In the genomic region with DNA sequence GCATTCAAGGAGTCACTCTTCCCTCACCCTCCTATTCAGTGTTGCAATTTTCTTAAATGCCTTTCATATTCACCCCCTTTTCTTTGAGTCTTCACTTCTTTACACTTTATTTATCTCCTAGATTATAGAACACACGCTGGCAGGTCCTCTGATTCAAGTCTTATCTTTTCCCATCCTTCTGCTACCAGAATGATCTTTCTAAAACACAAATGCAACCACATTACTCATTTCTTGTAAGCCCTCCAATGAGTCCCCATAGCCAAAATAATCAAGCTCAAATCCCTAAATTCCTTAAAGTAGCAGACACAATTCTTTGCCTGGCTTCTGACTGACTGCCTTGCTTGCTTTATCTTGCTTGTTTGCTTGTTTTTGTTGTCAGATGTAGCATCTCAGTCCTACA, we compare ENCODE assay signal across 18 cellular contexts.
"Had no signal": no experiment of that assay in that cellular context is flagged by ENCODE, and none has a peak within 500 bp of the region (broad histone marks: within the 10 kb centered on the region; RNA-seq: fewer than 3 reads in every experiment).

No MANE protein-coding gene starts in this region.

- ATAC-seq: effector memory CD8-positive, alpha-beta T cell; left ventricle myocardium superior; naive thymus-derived CD8-positive, alpha-beta T cell; pancreas had no signal

- H3K36me3 ChIP-seq: breast epithelium, pancreas, sigmoid colon, tibial nerve, vagina had no signal

- H3K36me3 Mint-ChIP-seq: activated CD4-positive, alpha-beta memory T cell treated with anti-CD3 and anti-CD28 coated beads for 36 hours; activated naive CD4-positive, alpha-beta T cell treated with anti-CD3 and anti-CD28 coated beads, Interleukin-2, amount 50 U/mL, for 24 hours; memory B cell had no signal

- H3K9me3 ChIP-seq: breast epithelium, pancreas, sigmoid colon, tibial nerve, vagina had no signal

- H3K4me3 Mint-ChIP-seq: activated CD4-positive, alpha-beta memory T cell treated with anti-CD3 and anti-CD28 coated beads for 36 hours; activated naive CD4-positive, alpha-beta T cell treated with anti-CD3 and anti-CD28 coated beads, Interleukin-2, amount 50 U/mL, for 24 hours; activated T-cell treated with anti-CD3 and anti-CD28 coated beads, Interleukin-2, amount 50 U/mL, for 24 hours; effector memory CD8-positive, alpha-beta T cell; memory B cell; naive thymus-derived CD8-positive, alpha-beta T cell had no signal

- H3K4me1 Mint-ChIP-seq: activated naive CD4-positive, alpha-beta T cell treated with anti-CD3 and anti-CD28 coated beads, Interleukin-2, amount 50 U/mL, for 24 hours; memory B cell; naive thymus-derived CD8-positive, alpha-beta T cell had no signal

- DNase-seq: activated CD4-positive, alpha-beta memory T cell treated with anti-CD3 and anti-CD28 coated beads for 36 hours; activated CD4-positive, CD25-positive, alpha-beta regulatory T cell treated with anti-CD3 and anti-CD28 coated beads, Interleukin-2, amount 50 U/mL, for 72 hours; activated T-cell treated with anti-CD3 and anti-CD28 coated beads, Interleukin-2, amount 50 U/mL, for 24 hours; amniotic stem cell; dermis blood vessel endothelial cell; effector memory CD8-positive, alpha-beta T cell; glutamatergic neuron; hypothalamus; left ventricle myocardium superior; naive thymus-derived CD8-positive, alpha-beta T cell; pancreas; sigmoid colon; stimulated activated CD4-positive, alpha-beta T cell treated with anti-CD3 and anti-CD28 coated beads, Interleukin-1b, Interleukin-23, amount 100 ng/mL, for 48 hours had no signal

- H3K27ac Mint-ChIP-seq: activated CD4-positive, alpha-beta memory T cell treated with anti-CD3 and anti-CD28 coated beads for 36 hours; activated naive CD4-positive, alpha-beta T cell treated with anti-CD3 and anti-CD28 coated beads, Interleukin-2, amount 50 U/mL, for 24 hours; activated T-cell treated with anti-CD3 and anti-CD28 coated beads, Interleukin-2, amount 50 U/mL, for 24 hours; effector memory CD8-positive, alpha-beta T cell; memory B cell; naive thymus-derived CD8-positive, alpha-beta T cell had no signal

- H3K27ac ChIP-seq: breast epithelium, pancreas, sigmoid colon, tibial nerve, vagina had no signal

- H3K27me3 ChIP-seq: breast epithelium, pancreas, sigmoid colon, tibial nerve, vagina had no signal

- H3K4me3 ChIP-seq: breast epithelium, pancreas, sigmoid colon, tibial nerve, vagina had no signal

- H3K4me1 ChIP-seq: breast epithelium, pancreas, sigmoid colon, tibial nerve, vagina had no signal
